Comparison of ENCODE assay signal across 26 cellular contexts in genomic region chr4:186027405-186027804, GRCh38. TPM values are rescaled to one million over a fixed set of nuclear protein-coding genes. Genes with fewer than 3 reads are reported as not detected.
DNase-seq lines count a peak whose midpoint lies in the region; ATAC-seq and TF ChIP-seq lines count a peak whose summit lies in the region.
"Had no signal": no experiment of that assay in that cellular context is flagged by ENCODE, and none has a peak within 500 bp of the region (broad histone marks: within the 10 kb centered on the region; RNA-seq: fewer than 3 reads in every experiment).

No MANE protein-coding gene starts in this region.

- WGBS in esophagus squamous epithelium, 2 donors, result 71 to 80% methylated on average over 4 of the region's 5 CpGs
- WGBS in stomach, 5 donors, result 85 to 90% (median 87%) methylated on average over 5 of the region's 5 CpGs

- no peak for TF ChIP-seq POLR2A in esophagus squamous epithelium (IDR thresholded peaks at IDR 0.05)
- no peak for TF ChIP-seq POLR2A in stomach (IDR thresholded peaks at IDR 0.05)

- peak; percentile 19 for DNase-seq in activated CD4-positive, alpha-beta T cell treated with anti-CD3 and anti-CD28 coated beads for 36 hours
- DNase-seq in activated CD4-positive, alpha-beta T cell treated with anti-CD3 and anti-CD28 coated beads, Interleukin-2, amount 10 ng/mL, durations not matched to agents 7 days and 5 days, result no peak
- DNase-seq in RWPE1 (ENCODE audit: low spot score) (peak; percentile 80), esophagus squamous epithelium (lab: John Stamatoyannopoulos, UW) (no peak), stomach (no peak)
- DNase-seq in activated CD4-positive, CD25-positive, alpha-beta regulatory T cell (lab: John Stamatoyannopoulos, UW), result no peak
- DNase-seq: 8988T; activated naive CD8-positive, alpha-beta T cell treated with anti-CD3 and anti-CD28 coated beads, Interleukin-2, amount 50 U/mL, for 24 hours; AML-193; DMS79 treated with DMSO at 0.1 percent for 48 hours; IMR-90; kidney glomerular epithelial cell; MG63; NCI-H1436 treated with DMSO at 0.1 percent for 48 hours; NCI-H524 treated with DMSO at 0.1 percent for 48 hours; SHP77; stimulated activated CD4-positive, alpha-beta T cell treated with anti-CD3 and anti-CD28 coated beads, Interleukin-2, amount 100 ng/mL, for 24 hours; stimulated activated naive CD4-positive, alpha-beta T cell treated with Interleukin-2 at 50 U/mL for 16 hours had no signal

- H3K4me1 ChIP-seq in esophagus squamous epithelium, result peaks cover 23 to 71% (median 24%) of the 10 kb centered on the region in 3 donors
- peaks cover 6 to 67% (median 39%) of the 10 kb centered on the region in 4 donors for H3K4me1 ChIP-seq in stomach
- H3K4me1 ChIP-seq: parathyroid adenoma had no signal

- no peak overlapping the region for H3K27ac Mint-ChIP-seq in activated CD4-positive, alpha-beta T cell treated with anti-CD3 and anti-CD28 coated beads for 36 hours
- no peak overlapping the region for H3K27ac Mint-ChIP-seq in activated CD4-positive, alpha-beta T cell treated with anti-CD3 and anti-CD28 coated beads, Interleukin-2, amount 10 ng/mL, durations not matched to agents 7 days and 5 days
- H3K27ac Mint-ChIP-seq: activated naive CD8-positive, alpha-beta T cell treated with anti-CD3 and anti-CD28 coated beads, Interleukin-2, amount 50 U/mL, for 24 hours; activated T-helper 2 cell treated with anti-CD3 and anti-CD28 coated beads, Interferon-gamma antibody, Interleukin-2, Interleukin-4, amounts not matched to agents 10 μg/mL and 5 μg/mL and 100 μg/mL, durations not matched to agents 14 hours and 24 hours and 36 hours; dendritic cell treated with granulocyte-macrophage colony-stimulating factor and Interleukin-4, amounts not matched to agents 40 ng/mL and 50 ng/mL, for 4 days had no signal

- intact Hi-C loops in activated CD4-positive, alpha-beta T cell treated with anti-CD3 and anti-CD28 coated beads for 36 hours (cut with DNase I, micrococcal nuclease), result no loop called here
- intact Hi-C loops in esophagus squamous epithelium (cut with DNase I), result loop anchor here (5.0 kb wide), 1 partner anchor 390 kb away; no protein-coding TSS in a partner anchor
- intact Hi-C loops in stomach (cut with DNase I; ENCODE audit: low total_unique reads), result no loop called here

- H3K4me1 Mint-ChIP-seq in activated CD4-positive, alpha-beta T cell treated with anti-CD3 and anti-CD28 coated beads for 36 hours, result no peaks in the 10 kb centered on the region
- H3K4me1 Mint-ChIP-seq in activated CD4-positive, alpha-beta T cell treated with anti-CD3 and anti-CD28 coated beads, Interleukin-2, amount 10 ng/mL, durations not matched to agents 7 days and 5 days, result no peaks in the 10 kb centered on the region
- H3K4me1 Mint-ChIP-seq: activated naive CD8-positive, alpha-beta T cell treated with anti-CD3 and anti-CD28 coated beads, Interleukin-2, amount 50 U/mL, for 24 hours had no signal

- no peaks in the 10 kb centered on the region for H3K36me3 ChIP-seq in esophagus squamous epithelium
- no peaks in the 10 kb centered on the region for H3K36me3 ChIP-seq in stomach
- H3K36me3 ChIP-seq: MG63, tibial nerve had no signal

- peak; percentile 36 for ATAC-seq in activated CD4-positive, alpha-beta T cell treated with anti-CD3 and anti-CD28 coated beads for 36 hours
- ATAC-seq in GM21717 (IDR thresholded peaks at IDR 0.05; ENCODE audit: unreplicated experiment), result no peak
- ATAC-seq in HG02938 (IDR thresholded peaks at IDR 0.05; ENCODE audit: unreplicated experiment), result no peak
- ATAC-seq: activated naive CD8-positive, alpha-beta T cell treated with anti-CD3 and anti-CD28 coated beads, Interleukin-2, amount 50 U/mL, for 24 hours; HCT116 had no signal

- H3K9me3 ChIP-seq in esophagus squamous epithelium (no peaks in the 10 kb centered on the region), stomach (no peaks in the 10 kb centered on the region)
- H3K9me3 ChIP-seq: tibial nerve had no signal

- H3K9me3 Mint-ChIP-seq in activated CD4-positive, alpha-beta T cell treated with anti-CD3 and anti-CD28 coated beads for 36 hours (ENCODE audit: low read depth), result no peaks in the 10 kb centered on the region
- no peaks in the 10 kb centered on the region for H3K9me3 Mint-ChIP-seq in activated CD4-positive, alpha-beta T cell treated with anti-CD3 and anti-CD28 coated beads, Interleukin-2, amount 10 ng/mL, durations not matched to agents 7 days and 5 days
- H3K9me3 Mint-ChIP-seq: activated naive CD8-positive, alpha-beta T cell treated with anti-CD3 and anti-CD28 coated beads, Interleukin-2, amount 50 U/mL, for 24 hours; activated T-helper 2 cell treated with anti-CD3 and anti-CD28 coated beads, Interferon-gamma antibody, Interleukin-2, Interleukin-4, amounts not matched to agents 10 μg/mL and 5 μg/mL and 100 μg/mL, durations not matched to agents 14 hours and 24 hours and 36 hours; dendritic cell treated with granulocyte-macrophage colony-stimulating factor and Interleukin-4, amounts not matched to agents 40 ng/mL and 50 ng/mL, for 4 days had no signal

- no peaks in the 10 kb centered on the region for H3K36me3 Mint-ChIP-seq in activated CD4-positive, alpha-beta T cell treated with anti-CD3 and anti-CD28 coated beads for 36 hours (ENCODE audit: low read depth)
- no peaks in the 10 kb centered on the region for H3K36me3 Mint-ChIP-seq in activated CD4-positive, alpha-beta T cell treated with anti-CD3 and anti-CD28 coated beads, Interleukin-2, amount 10 ng/mL, durations not matched to agents 7 days and 5 days (ENCODE audit: low read depth)

- CTCF ChIA-PET in activated CD4-positive, alpha-beta T cell treated with anti-CD3 and anti-CD28 coated beads for 36 hours (lab: Charles Lee), result no interaction called here
- CTCF ChIA-PET in activated CD4-positive, alpha-beta T cell treated with anti-CD3 and anti-CD28 coated beads, Interleukin-2, amount 10 ng/mL, durations not matched to agents 7 days and 5 days (lab: Charles Lee), result no interaction called here
- CTCF ChIA-PET in RWPE1 (lab: Yijun Ruan, JAX), result interaction anchor here (1.0 kb wide), 1 partner anchor 11 kb away, joined by 3 read pairs; no protein-coding TSS in a partner anchor

- no peaks in the 10 kb centered on the region for H3K27me3 ChIP-seq in esophagus squamous epithelium
- H3K27me3 ChIP-seq in stomach, result no peaks in the 10 kb centered on the region
- H3K27me3 ChIP-seq: MG63, tibial nerve had no signal

- TF ChIP-seq EP300 in stomach (IDR thresholded peaks at IDR 0.05), result no peak

- peaks cover 14% of the 10 kb centered on the region for H3K27me3 Mint-ChIP-seq in activated CD4-positive, alpha-beta T cell treated with anti-CD3 and anti-CD28 coated beads for 36 hours
- peaks cover 6% of the 10 kb centered on the region for H3K27me3 Mint-ChIP-seq in activated CD4-positive, alpha-beta T cell treated with anti-CD3 and anti-CD28 coated beads, Interleukin-2, amount 10 ng/mL, durations not matched to agents 7 days and 5 days

- H3K4me3 ChIP-seq in esophagus squamous epithelium (no peak overlapping the region), stomach (no peak overlapping the region)
- H3K4me3 ChIP-seq: MG63, tibial nerve had no signal

- H3K4me3 Mint-ChIP-seq in activated CD4-positive, alpha-beta T cell treated with anti-CD3 and anti-CD28 coated beads for 36 hours, result no peak overlapping the region
- H3K4me3 Mint-ChIP-seq in activated CD4-positive, alpha-beta T cell treated with anti-CD3 and anti-CD28 coated beads, Interleukin-2, amount 10 ng/mL, durations not matched to agents 7 days and 5 days, result no peak overlapping the region
- H3K4me3 Mint-ChIP-seq: activated naive CD8-positive, alpha-beta T cell treated with anti-CD3 and anti-CD28 coated beads, Interleukin-2, amount 50 U/mL, for 24 hours; dendritic cell treated with granulocyte-macrophage colony-stimulating factor and Interleukin-4, amounts not matched to agents 40 ng/mL and 50 ng/mL, for 4 days; nephron had no signal

- H3K27ac ChIP-seq in RWPE1, result no peak overlapping the region
- H3K27ac ChIP-seq in esophagus squamous epithelium, result peak overlapping the region; percentile 46 to 87 (median 82)
- peak overlapping the region in 4 of 5 donors; percentile 61 to 88 (median 78) for H3K27ac ChIP-seq in stomach
- H3K27ac ChIP-seq: parathyroid adenoma had no signal

- TF ChIP-seq CTCF in RWPE1 (conservative IDR thresholded peaks at IDR 0.05; ENCODE audit: low read depth) (no peak), esophagus squamous epithelium (IDR thresholded peaks at IDR 0.05) (no peak), stomach (IDR thresholded peaks at IDR 0.05) (no peak)

- POLR2A ChIA-PET in activated CD4-positive, alpha-beta T cell treated with anti-CD3 and anti-CD28 coated beads for 36 hours (lab: Charles Lee), result no interaction called here
- POLR2A ChIA-PET in activated CD4-positive, alpha-beta T cell treated with anti-CD3 and anti-CD28 coated beads, Interleukin-2, amount 10 ng/mL, durations not matched to agents 7 days and 5 days (lab: Charles Lee), result no interaction called here
- POLR2A ChIA-PET in RWPE1 (lab: Yijun Ruan, JAX; ENCODE audit: low non-redundant PET), result interaction anchor here (0.5 kb wide), 1 partner anchor 9 kb away, joined by 3 read pairs; no protein-coding TSS in a partner anchor

RNA-seq across cellular contexts. Expression of gene TLR3, which starts 41.6 kb away (rescaled TPM):
- total RNA-seq in activated CD4-positive, alpha-beta T cell treated with anti-CD3 and anti-CD28 coated beads for 36 hours, result not detected
- total RNA-seq in activated CD4-positive, alpha-beta T cell treated with anti-CD3 and anti-CD28 coated beads, Interleukin-2, amount 10 ng/mL, durations not matched to agents 7 days and 5 days, result 1 to 10 TPM in 1 of 2 experiments, under 1 TPM in 1; 0.97 to 1.7 TPM
- total RNA-seq in esophagus squamous epithelium (10 to 100 TPM in 1 of 4 donors, 1 to 10 TPM in 3; 2.8 to 11.6 (median 5.8) TPM), stomach (10 to 100 TPM in 1 of 5 donors, 1 to 10 TPM in 3, under 1 TPM in 1; 0.29 to 12.3 (median 2.6) TPM)
- 1 to 10 TPM in 2 of 3 donors, under 1 TPM in 1; 0.92 to 2.6 (median 1.7) TPM for polyA plus RNA-seq in stomach
- total RNA-seq: activated T-helper 2 cell treated with anti-CD3 and anti-CD28 coated beads, Interferon-gamma antibody, Interleukin-2, Interleukin-4, amounts not matched to agents 10 μg/mL and 5 μg/mL and 100 μg/mL, durations not matched to agents 14 hours and 24 hours and 36 hours had no signal

Comparison
In these comparisons a context has a peak if more than half of its experiments do, and no peak if none do; other contexts are left out.
1. DNase-seq: peak in activated CD4-positive, alpha-beta T cell treated with anti-CD3 and anti-CD28 coated beads for 36 hours (single experiment) and RWPE1 (single experiment); none in activated CD4-positive, alpha-beta T cell treated with anti-CD3 and anti-CD28 coated beads, Interleukin-2, amount 10 ng/mL, durations not matched to agents 7 days and 5 days (single experiment), esophagus squamous epithelium (single experiment), stomach (single experiment) and activated CD4-positive, CD25-positive, alpha-beta regulatory T cell (0 of 4).